ENCODE assay signal across 1 cellular context in genomic region chrX:70133303-70134115, GRCh38.
TF ChIP-seq lines count a peak whose summit lies in the region.

Gene IGBP1, plus strand, starts transcription at chrX:70133447. Its CDS starts 501 bp downstream, at chrX:70133948.

TF ChIP-seq in K562, 482 proteins besides CTCF, POLR2A, EP300 and RAD21 (continued from another document and continues in another):
- no peak for TF ChIP-seq CCAR2 (IDR thresholded peaks at IDR 0.05; ENCODE audit: low read depth, low read length)
- TF ChIP-seq ARNT (IDR thresholded peaks at IDR 0.05) = 0 out of 4 replicates have a peak, but pooled peaks of 1 of the 2 experiments have one; percentile 27
- TF ChIP-seq STAT5A (IDR thresholded peaks at IDR 0.05; ENCODE audit: borderline replicate concordance, low read length) = no peak
- TF ChIP-seq ZKSCAN1 (IDR thresholded peaks at IDR 0.05; ENCODE audit: low read depth, low read length) = no peak
- TF ChIP-seq ILF3 (IDR thresholded peaks at IDR 0.05; ENCODE audit: borderline replicate concordance) = no peak
- TF ChIP-seq ZNF511 (CRISPR knock-in tag; IDR thresholded peaks at IDR 0.05) = no peak
- TF ChIP-seq REST (CRISPR knock-in tag; IDR thresholded peaks at IDR 0.05; ENCODE audit: low read depth) = no peak
- no peak; the same call in 1 of the 2 replicates for TF ChIP-seq NBN (IDR thresholded peaks at IDR 0.05; ENCODE audit: low read depth)
- TF ChIP-seq KAT8 (IDR thresholded peaks at IDR 0.05; ENCODE audit: low read depth) = no peak
- TF ChIP-seq RAD51 (IDR thresholded peaks at IDR 0.05; ENCODE audit: borderline replicate concordance, low read depth) = no peak
- TF ChIP-seq ZBTB9 (CRISPR knock-in tag; IDR thresholded peaks at IDR 0.05) = no peak
- no peak for TF ChIP-seq HINFP (tag; conservative IDR thresholded peaks at IDR 0.05; ENCODE audit: low read depth)
- no peak for TF ChIP-seq ZMIZ1 (IDR thresholded peaks at IDR 0.05; ENCODE audit: low read depth in 2 of 2, low read length in 2 of 2)
- no peak for TF ChIP-seq MIER1 (IDR thresholded peaks at IDR 0.05; ENCODE audit: low read depth)
- no peak for TF ChIP-seq GABPB2 (CRISPR knock-in tag; conservative IDR thresholded peaks at IDR 0.05)
- TF ChIP-seq IFI16 (CRISPR knock-in tag; IDR thresholded peaks at IDR 0.05) = no peak
- TF ChIP-seq ZNF347 (CRISPR knock-in tag; IDR thresholded peaks at IDR 0.05; ENCODE audit: low read depth) = no peak
- TF ChIP-seq HNRNPL (IDR thresholded peaks at IDR 0.05; ENCODE audit: low read depth, low read length) = no peak
- peak; percentile 93 for TF ChIP-seq GABPA (tag; conservative IDR thresholded peaks at IDR 0.05; ENCODE audit: low read depth)
- no peak for TF ChIP-seq ZNF431 (CRISPR knock-in tag; IDR thresholded peaks at IDR 0.05)
- no peak for TF ChIP-seq GMEB1 (CRISPR knock-in tag; IDR thresholded peaks at IDR 0.05)
- no peak for TF ChIP-seq GTF2F1 (IDR thresholded peaks at IDR 0.05; ENCODE audit: low read depth, low read length)
- TF ChIP-seq SMARCA4 (IDR thresholded peaks at IDR 0.05) = no peak
- TF ChIP-seq DIDO1 (tag; IDR thresholded peaks at IDR 0.05; ENCODE audit: low read depth) = peak; percentile 35; the same call in 1 of the 2 replicates
- TF ChIP-seq GATA2 (CRISPR knock-in tag; IDR thresholded peaks at IDR 0.05) = no peak
- no peak for TF ChIP-seq KLF10 (CRISPR knock-in tag; IDR thresholded peaks at IDR 0.05)
- TF ChIP-seq FOXP4 (CRISPR knock-in tag; IDR thresholded peaks at IDR 0.05; ENCODE audit: borderline replicate concordance) = no peak
- no peak for TF ChIP-seq ETS2 (tag; IDR thresholded peaks at IDR 0.05; ENCODE audit: borderline replicate concordance, poor library complexity, severe bottlenecking)
- peak; percentile 90 for TF ChIP-seq CTCFL (IDR thresholded peaks at IDR 0.05; ENCODE audit: borderline replicate concordance, insufficient read depth, low read depth, low read length, poor library complexity, severe bottlenecking)
- TF ChIP-seq ZNF766 (CRISPR knock-in tag; conservative IDR thresholded peaks at IDR 0.05) = no peak
- no peak for TF ChIP-seq BMI1 (IDR thresholded peaks at IDR 0.05; ENCODE audit: low read length)
- TF ChIP-seq RCOR1 (IDR thresholded peaks at IDR 0.05; ENCODE audit: borderline replicate concordance in 1 of 2, low read depth in 2 of 2, low read length in 2 of 2) = 0 out of 4 replicates have a peak, but pooled peaks of 1 of the 2 experiments have one; percentile 4
- TF ChIP-seq CUX1 (CRISPR knock-in tag; IDR thresholded peaks at IDR 0.05) = no peak
- no peak for TF ChIP-seq ZNF589 (CRISPR knock-in tag; IDR thresholded peaks at IDR 0.05; ENCODE audit: low read depth)
- no peak for TF ChIP-seq NFYB (IDR thresholded peaks at IDR 0.05; ENCODE audit: extremely low read depth, insufficient read length)
- TF ChIP-seq SAFB2 (IDR thresholded peaks at IDR 0.05; ENCODE audit: borderline replicate concordance, low read depth, low read length, severe bottlenecking) = no peak
- no peak for TF ChIP-seq JUNB (CRISPR knock-in tag; conservative IDR thresholded peaks at IDR 0.05)
- TF ChIP-seq SAFB (IDR thresholded peaks at IDR 0.05; ENCODE audit: borderline replicate concordance, low read depth, low read length) = no peak
- TF ChIP-seq RNF2 (IDR thresholded peaks at IDR 0.05) = 0 out of 2 replicates have a peak, but pooled peaks have one; percentile 33
- peak; percentile 59; the same call in 1 of the 2 replicates for TF ChIP-seq MTA2 (IDR thresholded peaks at IDR 0.05; ENCODE audit: low read depth)
